In the genomic region with DNA sequence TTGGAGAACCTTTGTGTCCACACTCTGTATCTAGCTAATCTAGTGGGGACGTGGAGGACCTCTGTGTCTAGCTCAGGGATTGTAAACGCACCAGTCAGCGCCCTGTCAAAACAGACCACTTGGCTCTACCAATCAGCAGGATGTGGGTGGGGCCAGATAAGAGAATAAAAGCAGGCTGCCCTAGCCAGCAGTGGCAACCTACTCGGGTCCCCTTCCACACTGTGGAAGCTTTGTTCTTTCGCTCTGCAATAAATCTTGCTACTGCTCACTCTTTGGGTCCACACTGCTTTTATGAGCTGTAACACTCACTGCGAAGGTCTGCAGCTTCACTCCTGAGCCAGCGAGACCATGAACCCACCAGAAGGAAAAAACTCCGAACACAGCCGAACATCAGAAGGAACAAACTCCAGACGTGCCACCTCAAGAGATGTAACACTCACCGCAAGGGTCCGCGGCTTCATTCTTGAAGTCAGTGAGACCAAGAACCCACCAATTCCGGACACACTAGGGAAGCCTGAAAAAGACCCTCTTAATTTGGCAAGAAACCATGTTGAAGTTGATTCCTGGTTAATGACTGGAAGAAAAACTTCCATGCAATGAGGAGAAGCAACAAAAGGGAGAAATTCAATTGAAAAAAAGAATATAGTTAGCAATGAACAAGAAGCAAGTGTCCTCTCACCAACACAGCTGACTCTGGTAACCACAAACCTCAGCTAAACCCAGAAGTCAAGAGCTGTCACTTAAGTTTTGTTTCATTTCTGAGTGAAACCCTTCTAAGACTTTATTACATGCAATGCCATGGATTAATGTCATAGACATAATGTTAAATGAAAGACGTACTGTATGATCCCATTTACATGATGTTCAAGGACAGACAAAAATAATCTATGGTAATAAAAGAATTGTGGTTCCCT, we compare ENCODE assay signal across 8 cellular contexts. TPM values are rescaled to one million over a fixed set of nuclear protein-coding genes. Genes with fewer than 3 reads are reported as not detected.
A peak's percentile ranks its signal among the peaks of the same experiment; 100 is the strongest.
DNase-seq lines count a peak whose midpoint lies in the region; ATAC-seq and TF ChIP-seq lines count a peak whose summit lies in the region.
"Not testable (repeated sequence)": the region's sequence is repeated elsewhere in the genome, so short reads cannot be mapped to it uniquely, and the experiment has no call there.

No MANE protein-coding gene starts in this region.

- H3K36me3 ChIP-seq in BLaER1; KOPT-K1 (ENCODE audit: insufficient read depth, low read length): not testable (repeated sequence)

- H3K4me3 Mint-ChIP-seq in activated naive CD8-positive, alpha-beta T cell = peak overlapping the region; percentile 78
- peak overlapping the region; percentile 84 for H3K4me3 Mint-ChIP-seq in natural killer cell

- not testable (repeated sequence) for TF ChIP-seq CTCF in natural killer cell (IDR thresholded peaks at IDR 0.05)

- H3K4me1 Mint-ChIP-seq in activated naive CD8-positive, alpha-beta T cell (ENCODE audit: low read depth) = peaks cover 46% of the 10 kb centered on the region
- H3K4me1 Mint-ChIP-seq in natural killer cell = peaks cover 36 to 41% of the 10 kb centered on the region in 2 donors

- not testable (repeated sequence) for H4K20me1 ChIP-seq in BLaER1

- not testable (repeated sequence) for H3K27me3 Mint-ChIP-seq in activated naive CD8-positive, alpha-beta T cell; natural killer cell (ENCODE audit: low read depth in 2 of 2)

- H3K9me3 Mint-ChIP-seq in activated naive CD8-positive, alpha-beta T cell (ENCODE audit: low read depth); natural killer cell: not testable (repeated sequence)

- H3K4me1 ChIP-seq in BLaER1 = peaks cover 33% of the 10 kb centered on the region

- ATAC-seq in GM18517 (IDR thresholded peaks at IDR 0.05; ENCODE audit: unreplicated experiment) (peak; percentile 64), GM21423 (IDR thresholded peaks at IDR 0.05; ENCODE audit: unreplicated experiment) (peak; percentile 73), HG02938 (IDR thresholded peaks at IDR 0.05; ENCODE audit: unreplicated experiment) (peak; percentile 68), natural killer cell (peak; percentile 68 to 84 (median 82))
- ATAC-seq in activated CD4-positive, CD25-positive, alpha-beta regulatory T cell treated with anti-CD3 and anti-CD28 coated beads, Interleukin-2, amount 50 U/mL, for 24 hours = peak; percentile 96

- not testable (repeated sequence) for H3K27ac ChIP-seq in BLaER1
- H3K27ac ChIP-seq in KOPT-K1 (ENCODE audit: low read depth, low read length, poor library complexity, severe bottlenecking) = peak overlapping the region; percentile 47

- peak overlapping the region; percentile 39 for H3K4me2 ChIP-seq in BLaER1

- peak overlapping the region; percentile 70 for H3K27ac Mint-ChIP-seq in activated naive CD8-positive, alpha-beta T cell
- peak overlapping the region; percentile 82 to 87 for H3K27ac Mint-ChIP-seq in natural killer cell

- not testable (repeated sequence) for H3K9me3 ChIP-seq in BLaER1; KOPT-K1 (ENCODE audit: insufficient read depth, low read length, poor library complexity, severe bottlenecking)

- not testable (repeated sequence) for H3K9ac ChIP-seq in BLaER1

- not testable (repeated sequence) for H3K36me3 Mint-ChIP-seq in activated naive CD8-positive, alpha-beta T cell; natural killer cell

- DNase-seq in natural killer cell = peak; percentile 37

- H3K27me3 ChIP-seq in BLaER1 = not testable (repeated sequence)

- intact Hi-C loops in natural killer cell (cut with micrococcal nuclease) = loop anchor here (1.0 kb wide), 2 partner anchors 9 to 33 kb away; a partner anchor contains a TSS

- not testable (repeated sequence) for H3K4me3 ChIP-seq in BLaER1

RNA-seq across cellular contexts. Expression of a gene that starts 9.7 kb away (rescaled TPM):
- 10 to 100 TPM; 73.5 to 96.4 (median 81.8) TPM for total RNA-seq in natural killer cell
